10 cellular contexts compared by ENCODE assay signal in the genomic region with DNA sequence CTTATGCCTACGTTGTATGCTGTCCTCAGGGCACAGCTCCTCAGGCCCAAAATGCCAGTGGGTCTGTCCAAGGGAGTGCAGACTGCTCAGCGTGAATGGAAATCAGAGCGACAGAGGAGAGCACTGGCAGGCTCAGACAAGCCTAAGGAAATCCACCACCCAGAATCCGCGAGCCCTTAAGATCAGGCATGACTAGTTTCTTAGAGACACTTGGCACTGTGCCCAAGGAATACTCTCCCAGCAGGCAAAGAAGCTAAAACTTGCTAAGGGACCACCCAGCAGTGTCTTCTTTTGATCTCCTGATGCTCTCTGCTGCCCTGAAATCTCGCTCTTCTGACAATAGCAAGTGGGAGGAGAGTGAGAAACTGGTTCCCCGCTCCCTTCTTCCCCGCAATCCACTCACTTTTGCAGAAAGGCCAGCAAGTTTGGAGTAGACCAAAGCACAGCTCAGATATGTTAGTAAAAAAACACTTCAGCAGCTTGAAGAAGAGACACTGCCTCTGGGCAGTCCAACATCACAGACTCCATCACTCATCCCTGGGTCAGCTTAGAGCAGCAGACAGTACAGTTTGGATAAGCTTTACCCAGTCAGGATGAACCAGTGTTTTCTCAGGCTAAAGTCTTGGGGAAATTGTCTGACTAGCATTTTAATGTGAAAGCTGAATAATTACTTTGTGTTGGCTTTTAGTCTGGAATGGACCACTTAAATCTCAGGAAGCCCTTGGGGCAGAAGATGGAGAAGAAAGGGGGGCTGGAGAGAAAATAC. TPM values are rescaled to one million over a fixed set of nuclear protein-coding genes. Genes with fewer than 3 reads are reported as not detected.
DNase-seq lines count a peak whose midpoint lies in the region; TF ChIP-seq lines count a peak whose summit lies in the region.
"Had no signal": no experiment of that assay in that cellular context is flagged by ENCODE, and none has a peak within 500 bp of the region (broad histone marks: within the 10 kb centered on the region; RNA-seq: fewer than 3 reads in every experiment).

No MANE protein-coding gene starts in this region.

- no peak for DNase-seq in activated naive CD4-positive, alpha-beta T cell treated with anti-CD3 and anti-CD28 coated beads, Interleukin-2, amount 10 ng/mL, durations not matched to agents 7 days and 5 days
- DNase-seq in breast epithelium (ENCODE audit: low spot score in 2 of 2): peak in 1 of 2 donors; percentile 40
- DNase-seq in medulla oblongata (ENCODE audit: extremely low spot score): peak; percentile 72
- DNase-seq in uterus: peak in 1 of 2 donors; percentile 62
- no peak for DNase-seq in MG63
- DNase-seq in SIG-M5 (lab: John Stamatoyannopoulos, UW): no peak
- no peak for DNase-seq in GM10266 (ENCODE audit: extremely low spot score)
- DNase-seq: activated naive CD4-positive, alpha-beta T cell treated with Interleukin-2 at 50 U/mL for 16 hours; NCI-H446 treated with DMSO at 0.1 percent for 48 hours had no signal

- CTCF ChIA-PET in activated naive CD4-positive, alpha-beta T cell treated with anti-CD3 and anti-CD28 coated beads, Interleukin-2, amount 10 ng/mL, durations not matched to agents 7 days and 5 days (lab: Charles Lee): interaction anchor here (0.6 to 1.4 kb wide), 4 partner anchors 7 to 71 kb away, joined by 3 to 4 read pairs (median 4); a partner anchor contains a TSS

- H3K4me1 Mint-ChIP-seq in activated naive CD4-positive, alpha-beta T cell treated with anti-CD3 and anti-CD28 coated beads, Interleukin-2, amount 50 U/mL, for 24 hours: peaks cover 27% of the 10 kb centered on the region
- H3K4me1 Mint-ChIP-seq in activated naive CD4-positive, alpha-beta T cell treated with anti-CD3 and anti-CD28 coated beads, Interleukin-2, amount 10 ng/mL, durations not matched to agents 7 days and 5 days: peaks cover 8% of the 10 kb centered on the region

- H3K36me3 Mint-ChIP-seq in activated naive CD4-positive, alpha-beta T cell treated with anti-CD3 and anti-CD28 coated beads, Interleukin-2, amount 50 U/mL, for 24 hours: peaks cover 19% of the 10 kb centered on the region
- H3K36me3 Mint-ChIP-seq in activated naive CD4-positive, alpha-beta T cell treated with anti-CD3 and anti-CD28 coated beads, Interleukin-2, amount 10 ng/mL, durations not matched to agents 7 days and 5 days: peaks cover 51% of the 10 kb centered on the region

- H3K27me3 ChIP-seq in breast epithelium (no peaks in the 10 kb centered on the region), uterus (no peaks in the 10 kb centered on the region), MG63 (no peaks in the 10 kb centered on the region)

- TF ChIP-seq POLR2A in breast epithelium (IDR thresholded peaks at IDR 0.05): no peak
- peak in 1 of 2 donors; percentile 9 for TF ChIP-seq POLR2A in uterus (IDR thresholded peaks at IDR 0.05)

- H3K4me3 Mint-ChIP-seq in activated naive CD4-positive, alpha-beta T cell treated with anti-CD3 and anti-CD28 coated beads, Interleukin-2, amount 50 U/mL, for 24 hours: no peak overlapping the region
- no peak overlapping the region for H3K4me3 Mint-ChIP-seq in activated naive CD4-positive, alpha-beta T cell treated with anti-CD3 and anti-CD28 coated beads, Interleukin-2, amount 10 ng/mL, durations not matched to agents 7 days and 5 days

- no peaks in the 10 kb centered on the region for H3K9me3 Mint-ChIP-seq in activated naive CD4-positive, alpha-beta T cell treated with anti-CD3 and anti-CD28 coated beads, Interleukin-2, amount 50 U/mL, for 24 hours
- H3K9me3 Mint-ChIP-seq in activated naive CD4-positive, alpha-beta T cell treated with anti-CD3 and anti-CD28 coated beads, Interleukin-2, amount 10 ng/mL, durations not matched to agents 7 days and 5 days: no peaks in the 10 kb centered on the region

- TF ChIP-seq CTCF in breast epithelium (IDR thresholded peaks at IDR 0.05): no peak
- TF ChIP-seq CTCF in uterus (IDR thresholded peaks at IDR 0.05): no peak
- TF ChIP-seq CTCF in GM10266 (IDR thresholded peaks at IDR 0.05; ENCODE audit: control insufficient read depth, insufficient read depth, low read depth, missing control alignments): no peak

- H3K9me3 ChIP-seq in breast epithelium (no peaks in the 10 kb centered on the region), uterus (no peaks in the 10 kb centered on the region), MG63 (no peaks in the 10 kb centered on the region)

- intact Hi-C loops in breast epithelium (cut with DNase I; ENCODE audit: low total_unique reads) (no loop called here), uterus (cut with DNase I; ENCODE audit: low total_unique reads) (no loop called here)

- H3K4me3 ChIP-seq in breast epithelium: no peak overlapping the region
- H3K4me3 ChIP-seq in uterus: no peak overlapping the region
- no peak overlapping the region for H3K4me3 ChIP-seq in MG63

- H3K27me3 Mint-ChIP-seq in activated naive CD4-positive, alpha-beta T cell treated with anti-CD3 and anti-CD28 coated beads, Interleukin-2, amount 50 U/mL, for 24 hours: no peaks in the 10 kb centered on the region
- H3K27me3 Mint-ChIP-seq in activated naive CD4-positive, alpha-beta T cell treated with anti-CD3 and anti-CD28 coated beads, Interleukin-2, amount 10 ng/mL, durations not matched to agents 7 days and 5 days: no peaks in the 10 kb centered on the region

- H3K27ac Mint-ChIP-seq in activated naive CD4-positive, alpha-beta T cell treated with anti-CD3 and anti-CD28 coated beads, Interleukin-2, amount 50 U/mL, for 24 hours: peak overlapping the region; percentile 17
- no peak overlapping the region for H3K27ac Mint-ChIP-seq in activated naive CD4-positive, alpha-beta T cell treated with anti-CD3 and anti-CD28 coated beads, Interleukin-2, amount 10 ng/mL, durations not matched to agents 7 days and 5 days

- H3K4me1 ChIP-seq in breast epithelium: peaks cover 0 to 5% of the 10 kb centered on the region in 2 donors
- H3K4me1 ChIP-seq in uterus: no peaks in the 10 kb centered on the region

- H3K36me3 ChIP-seq in breast epithelium (peaks cover 4% of the 10 kb centered on the region), uterus (no peaks in the 10 kb centered on the region), MG63 (peaks cover 56% of the 10 kb centered on the region)

- H3K27ac ChIP-seq in breast epithelium (peak overlapping the region; percentile 50 to 86), uterus (peak overlapping the region; percentile 73 to 93)

RNA-seq across cellular contexts. Expression of a gene that starts 32.4 kb away (rescaled TPM):
- 10 to 100 TPM; 28.2 to 42.9 (median 41.6) TPM for total RNA-seq in breast epithelium
- 10 to 100 TPM; 17.2 to 64.4 (median 25.4) TPM for total RNA-seq in uterus
- total RNA-seq in MG63 (2014; rRNA removed; shearing (Covaris generic); ENCODE audit: low replicate concordance): 12.6 and 20.3 TPM in 2 replicates
